Comparison of ENCODE assay signal across 8 cellular contexts in the genomic region with DNA sequence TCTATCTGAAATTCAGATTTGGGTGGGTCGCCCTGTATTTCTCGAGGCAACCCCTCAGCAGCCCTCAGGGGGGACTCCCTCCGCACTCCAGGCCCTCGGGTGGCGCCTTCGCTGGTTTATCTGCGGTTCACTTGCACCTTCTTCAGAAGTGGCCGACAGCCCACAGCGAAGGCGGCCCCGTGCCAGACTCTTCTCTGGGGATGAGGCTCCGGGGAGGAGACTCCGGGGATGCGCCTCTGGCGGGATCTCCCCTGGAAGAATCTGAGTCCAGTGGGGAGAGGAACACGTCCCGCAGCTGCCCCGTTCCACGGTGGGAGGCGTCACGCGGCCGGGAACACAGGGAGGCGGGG.
DNase-seq lines count a peak whose midpoint lies in the region; ATAC-seq, FAIRE-seq and TF ChIP-seq lines count a peak whose summit lies in the region.

No MANE protein-coding gene starts in this region.

- H3K14ac ChIP-seq in neuronal stem cell (ENCODE audit: low read length), result no peak overlapping the region

- peak; percentile 39 for ATAC-seq in GM19438 (IDR thresholded peaks at IDR 0.05; ENCODE audit: low read depth, unreplicated experiment)
- ATAC-seq in HG03460 (IDR thresholded peaks at IDR 0.05; ENCODE audit: unreplicated experiment), result peak; percentile 30

- TF ChIP-seq CTCF in BE2C (IDR thresholded peaks at IDR 0.05; ENCODE audit: low read depth, low read length) (no peak), fibroblast of lung (conservative IDR thresholded peaks at IDR 0.05 in 1 of 2, IDR thresholded peaks at IDR 0.05 in 1 of 2; ENCODE audit: low read depth in 1 of 2, low read length in 2 of 2) (peak in 1 of 2 donors; percentile 16)

- H3K9me3 ChIP-seq in BE2C (no peaks in the 10 kb centered on the region; the same call in 1 of the 2 replicates), fibroblast of lung (ENCODE audit: control insufficient read depth, insufficient read depth, low read depth, low read length) (no peaks in the 10 kb centered on the region), neuronal stem cell (replicated peaks in 1 of 2; ENCODE audit: control insufficient read depth in 2 of 2, insufficient read depth in 1 of 2, low read depth in 1 of 2, low read length in 2 of 2) (no peaks in the 10 kb centered on the region)

- H2BK120ac ChIP-seq in neuronal stem cell (ENCODE audit: low read depth, low read length), result peak overlapping the region; percentile 85

- peak overlapping the region; percentile 94 for H3K23ac ChIP-seq in neuronal stem cell (ENCODE audit: low read depth, low read length, poor library complexity)

- H3K4me2 ChIP-seq in fibroblast of lung (ENCODE audit: extremely low read depth, insufficient read depth, low read length), result peak overlapping the region; percentile 83
- H3K4me2 ChIP-seq in neuronal stem cell (ENCODE audit: insufficient read depth, low read length, poor library complexity, severe bottlenecking), result peak overlapping the region; percentile 82

- FAIRE-seq in GM19239 (lab: Jason Lieb, UNC), result no peak

- H3K27me3 ChIP-seq in BE2C (no peaks in the 10 kb centered on the region), fibroblast of lung (ENCODE audit: control insufficient read depth, insufficient read depth, low read length) (no peaks in the 10 kb centered on the region), neuronal stem cell (ENCODE audit: control insufficient read depth in 3 of 3, insufficient read depth in 3 of 3, low read depth in 1 of 3, low read length in 3 of 3) (peaks cover 0 to 8% (median 0%) of the 10 kb centered on the region in 3 experiments)

- H3K79me1 ChIP-seq in neuronal stem cell (ENCODE audit: low read depth, low read length), result no peaks in the 10 kb centered on the region

- no peak overlapping the region for H2BK5ac ChIP-seq in neuronal stem cell (ENCODE audit: low read length)

- H4K8ac ChIP-seq in neuronal stem cell (ENCODE audit: low read depth, low read length), result peak overlapping the region; percentile 54

- no CpG with 5 or more reads among the region's 24 CpGs for WGBS in neuronal stem cell (ENCODE audit: extremely low coverage in 2 of 2, insufficient read length in 2 of 2, insufficient replicate concordance in 1 of 2), 2 donors

- no peak overlapping the region for H4K91ac ChIP-seq in neuronal stem cell (ENCODE audit: low read depth, low read length, poor library complexity)

- H3K4ac ChIP-seq in neuronal stem cell (ENCODE audit: low read length), result no peak overlapping the region

- no peaks in the 10 kb centered on the region for H3K79me2 ChIP-seq in fibroblast of lung (ENCODE audit: control insufficient read depth, insufficient read depth, low read length)

- peak overlapping the region; percentile 63 for H2BK12ac ChIP-seq in neuronal stem cell (ENCODE audit: low read length)

- H2AFZ ChIP-seq in fibroblast of lung (ENCODE audit: low read length), result peak overlapping the region; percentile 47
- peak overlapping the region; percentile 100 for H2AFZ ChIP-seq in neuronal stem cell (ENCODE audit: low read length)

- peak overlapping the region; percentile 95 for H3K18ac ChIP-seq in neuronal stem cell (ENCODE audit: low read length)

- no peaks in the 10 kb centered on the region for H4K20me1 ChIP-seq in fibroblast of lung (ENCODE audit: control insufficient read depth, extremely low read depth, insufficient read depth, low read length)

- peak overlapping the region; percentile 59 for H3K4me3 ChIP-seq in BE2C (ENCODE audit: low read depth, low read length)
- peak overlapping the region; percentile 11 to 67 (median 44) for H3K4me3 ChIP-seq in fibroblast of lung (replicated peaks in 1 of 4; ENCODE audit: control extremely low read depth in 1 of 4, insufficient read depth in 1 of 4, low read depth in 3 of 4, low read length in 4 of 4)
- H3K4me3 ChIP-seq in neuronal stem cell (ENCODE audit: low read length in 2 of 2), result peak overlapping the region; percentile 52 to 86

- H3K36me3 ChIP-seq in BE2C (no peaks in the 10 kb centered on the region), fibroblast of lung (ENCODE audit: control insufficient read depth, insufficient read depth, low read length) (no peaks in the 10 kb centered on the region), neuronal stem cell (replicated peaks in 1 of 2; ENCODE audit: control insufficient read depth in 2 of 2, insufficient read depth in 2 of 2, low read length in 2 of 2) (no peaks in the 10 kb centered on the region)

- DNase-seq in BE2C (peak; percentile 34), fibroblast of lung (ENCODE audit: low read depth in 2 of 2) (peak in 1 of 2 donors; percentile 21), neuronal stem cell (ENCODE audit: low spot score) (no peak), NCI-H2081 (lab: John Stamatoyannopoulos, UW) (no peak), GM19239 (ENCODE audit: insufficient read length, low spot score) (no peak)
- peak; percentile 33 to 44 for DNase-seq in activated CD4-positive, alpha-beta T cell treated with anti-CD3 and anti-CD28 coated beads, Interleukin-2, amount 50 U/mL, for 48 hours

- H2AK5ac ChIP-seq in neuronal stem cell (ENCODE audit: low read depth, low read length), result peak overlapping the region; percentile 27

- peak overlapping the region; percentile 86 for H2BK15ac ChIP-seq in neuronal stem cell (ENCODE audit: low read length)

- H3K27ac ChIP-seq in fibroblast of lung (ENCODE audit: insufficient read depth, low read length) (no peak overlapping the region), neuronal stem cell (replicated peaks; ENCODE audit: low read length) (no peak overlapping the region)

- peak overlapping the region; percentile 44 for H3K9ac ChIP-seq in fibroblast of lung (ENCODE audit: insufficient read depth, low read length)
- H3K9ac ChIP-seq in neuronal stem cell (ENCODE audit: low read depth, low read length, poor library complexity), result peak overlapping the region; percentile 74

- H3K4me1 ChIP-seq in BE2C, result no peaks in the 10 kb centered on the region
- H3K4me1 ChIP-seq in fibroblast of lung (ENCODE audit: control insufficient read depth, extremely low read depth, insufficient read depth, low read length), result no peaks in the 10 kb centered on the region
- H3K4me1 ChIP-seq in neuronal stem cell (ENCODE audit: control insufficient read depth in 2 of 2, insufficient read depth in 1 of 2, low read depth in 1 of 2, low read length in 2 of 2), result peaks cover 4 to 12% of the 10 kb centered on the region in 2 donors

Comparison
In these comparisons a context has a peak if more than half of its experiments do, and no peak if none do; other contexts are left out.
1. DNase-seq: peak in BE2C (single experiment) and activated CD4-positive, alpha-beta T cell treated with anti-CD3 and anti-CD28 coated beads, Interleukin-2, amount 50 U/mL, for 48 hours (2 of 2); none in neuronal stem cell (single experiment), NCI-H2081 (0 of 2) and GM19239 (single experiment).
2. Peak in every context shown above with its lines, with median percentiles within 50 percentile points of each other: H3K4me3 ChIP-seq.